In genomic region chr4:123478859-123479345, GRCh38 we compare ENCODE assay signal across 8 cellular contexts.
DNase-seq lines count a peak whose midpoint lies in the region; ATAC-seq and TF ChIP-seq lines count a peak whose summit lies in the region.

No MANE protein-coding gene starts in this region.

- no peaks in the 10 kb centered on the region for H3K36me3 ChIP-seq in CD8-positive, alpha-beta T cell (ENCODE audit: insufficient read depth, low read length)
- H3K36me3 ChIP-seq in Loucy (ENCODE audit: insufficient read depth, low read length): no peaks in the 10 kb centered on the region

- H3K4me1 Mint-ChIP-seq in CD8-positive, alpha-beta T cell (ENCODE audit: low read depth): peaks cover 23% of the 10 kb centered on the region
- peaks cover 28 to 33% of the 10 kb centered on the region in 2 donors for H3K4me1 Mint-ChIP-seq in natural killer cell

- peak overlapping the region; percentile 64 for H3K4me2 ChIP-seq in Loucy (ENCODE audit: low read depth, low read length, poor library complexity, severe bottlenecking)

- no peak overlapping the region for H3K4me3 ChIP-seq in CD8-positive, alpha-beta T cell (ENCODE audit: low read depth, low read length)
- H3K4me3 ChIP-seq in Loucy (ENCODE audit: low read length, poor library complexity, severe bottlenecking) (peak overlapping the region; percentile 45), choroid plexus epithelial cell (ENCODE audit: low read depth, low read length) (no peak overlapping the region)

- H3K27ac Mint-ChIP-seq in CD8-positive, alpha-beta T cell: peak overlapping the region; percentile 27
- H3K27ac Mint-ChIP-seq in natural killer cell: peak overlapping the region; percentile 75 to 79

- H3K79me2 ChIP-seq in Loucy (ENCODE audit: insufficient read depth, low read length): no peaks in the 10 kb centered on the region

- peaks cover 18% of the 10 kb centered on the region for H3K4me1 ChIP-seq in CD8-positive, alpha-beta T cell (ENCODE audit: insufficient read depth, low read length)
- peaks cover 34% of the 10 kb centered on the region for H3K4me1 ChIP-seq in Loucy (ENCODE audit: insufficient read depth, low read length, poor library complexity, severe bottlenecking)

- H2AFZ ChIP-seq in Loucy (ENCODE audit: low read length): peak overlapping the region; percentile 23; the same call in 1 of the 2 replicates

- no peaks in the 10 kb centered on the region for H3K27me3 ChIP-seq in CD8-positive, alpha-beta T cell (ENCODE audit: insufficient read depth, low read length)
- no peaks in the 10 kb centered on the region for H3K27me3 ChIP-seq in Loucy (ENCODE audit: insufficient read depth, low read length, poor library complexity, severe bottlenecking)

- TF ChIP-seq CTCF in CD8-positive, alpha-beta T cell (IDR thresholded peaks at IDR 0.05): no peak
- TF ChIP-seq CTCF in Loucy (conservative IDR thresholded peaks at IDR 0.05; ENCODE audit: low read length): no peak
- no peak for TF ChIP-seq CTCF in choroid plexus epithelial cell (conservative IDR thresholded peaks at IDR 0.05; ENCODE audit: low read depth, low read length)
- no peak for TF ChIP-seq CTCF in natural killer cell (IDR thresholded peaks at IDR 0.05)

- H3K9me2 ChIP-seq in Loucy (replicated peaks; ENCODE audit: low read depth, low read length): no peaks in the 10 kb centered on the region

- no peak for ATAC-seq in CD8-positive, alpha-beta T cell
- ATAC-seq in natural killer cell: no peak
- no peak for ATAC-seq in GM21526 (IDR thresholded peaks at IDR 0.05; ENCODE audit: low FRiP score, unreplicated experiment)

- H3K27me3 Mint-ChIP-seq in CD8-positive, alpha-beta T cell (ENCODE audit: low read depth): no peaks in the 10 kb centered on the region
- no peaks in the 10 kb centered on the region for H3K27me3 Mint-ChIP-seq in natural killer cell (ENCODE audit: low read depth in 2 of 2)

- no peaks in the 10 kb centered on the region for H3K36me3 Mint-ChIP-seq in CD8-positive, alpha-beta T cell
- H3K36me3 Mint-ChIP-seq in natural killer cell: no peaks in the 10 kb centered on the region

- no peak for DNase-seq in CD8-positive, alpha-beta T cell
- DNase-seq in choroid plexus epithelial cell (ENCODE audit: low read depth) (peak; percentile 87), natural killer cell (no peak), AG08396 (ENCODE audit: low spot score) (no peak), NCI-H2081 (lab: John Stamatoyannopoulos, UW) (no peak), NCI-H1417 treated with DMSO at 0.1 percent for 48 hours (lab: John Stamatoyannopoulos, UW) (no peak)

- no peaks in the 10 kb centered on the region for H3F3A ChIP-seq in Loucy (ENCODE audit: low read depth)

- POLR2A ChIA-PET in CD8-positive, alpha-beta T cell (lab: Charles Lee): interaction anchor here (0.6 kb wide), 1 partner anchor 102 kb away, joined by 3 read pairs; no protein-coding TSS in a partner anchor

- H3K9ac ChIP-seq in Loucy (ENCODE audit: low read depth, low read length, poor library complexity, severe bottlenecking): peak overlapping the region; percentile 35

- peaks cover 6% of the 10 kb centered on the region for H3K9me3 Mint-ChIP-seq in CD8-positive, alpha-beta T cell
- H3K9me3 Mint-ChIP-seq in natural killer cell: no peaks in the 10 kb centered on the region

- no peak overlapping the region for H3K4me3 Mint-ChIP-seq in CD8-positive, alpha-beta T cell
- peak overlapping the region; percentile 53 for H3K4me3 Mint-ChIP-seq in natural killer cell

- no peak overlapping the region for H3K27ac ChIP-seq in CD8-positive, alpha-beta T cell (ENCODE audit: low read depth, low read length)

- CTCF ChIA-PET in CD8-positive, alpha-beta T cell (lab: Charles Lee): no interaction called here

- no peaks in the 10 kb centered on the region for H4K20me1 ChIP-seq in Loucy (ENCODE audit: insufficient read depth, low read length, poor library complexity, severe bottlenecking)

- no peaks in the 10 kb centered on the region for H3K9me3 ChIP-seq in CD8-positive, alpha-beta T cell (ENCODE audit: low read length)
- no peaks in the 10 kb centered on the region for H3K9me3 ChIP-seq in Loucy (ENCODE audit: insufficient read depth, low read depth, low read length)

- intact Hi-C loops in CD8-positive, alpha-beta T cell (cut with DNase I, micrococcal nuclease): loop anchor here in 1 of 2 experiments (5.0 kb wide), 1 partner anchor 82 kb away; the partner anchor contains the start of gene SPRY1
- intact Hi-C loops in natural killer cell (cut with micrococcal nuclease): loop anchor here (2.0 to 5.0 kb wide), 2 partner anchors 82 to 123 kb away; partner anchors contain the start of gene SPRY1
